In genomic region chr18:63656-64055, GRCh38 we compare ENCODE assay signal across 12 cellular contexts. TPM values are rescaled to one million over a fixed set of nuclear protein-coding genes. Genes with fewer than 3 reads are reported as not detected.
"Had no signal": no experiment of that assay in that cellular context is flagged by ENCODE, and none has a peak within 500 bp of the region (broad histone marks: within the 10 kb centered on the region; RNA-seq: fewer than 3 reads in every experiment).

No MANE protein-coding gene starts in this region.

RNA-seq across cellular contexts. Expression of gene TUBB8B, which starts 14.2 kb away (rescaled TPM):
- total RNA-seq: dermis microvascular lymphatic vessel endothelial cell, gastrocnemius medialis, glomerular endothelial cell, left ventricle myocardium superior, mononuclear cell, natural killer cell, osteoblast, sciatic nerve, smooth muscle cell, temporal lobe, ureter had no signal
- polyA plus RNA-seq: neural cell had no signal
